19 cellular contexts compared by ENCODE assay signal in genomic region chr17:149231-149630, GRCh38. TPM values are rescaled to one million over a fixed set of nuclear protein-coding genes. Genes with fewer than 3 reads are reported as not detected.
"Had no signal": no experiment of that assay in that cellular context is flagged by ENCODE, and none has a peak within 500 bp of the region (broad histone marks: within the 10 kb centered on the region; RNA-seq: fewer than 3 reads in every experiment).

No MANE protein-coding gene starts in this region.

- H3K27ac ChIP-seq: coronary artery, foreskin keratinocyte, lower lobe of right lung, skin epidermis, suprapubic skin had no signal

- DNase-seq: activated CD4-positive, alpha-beta T cell treated with anti-CD3 and anti-CD28 coated beads, Interleukin-2, amount 50 U/mL, for 48 hours; foreskin keratinocyte; nephron progenitor cell; stimulated activated CD4-positive, alpha-beta T cell treated with anti-CD3 and anti-CD28 coated beads, Interleukin-4, amount 100 ng/mL, for 4 hours; stimulated activated CD8-positive, alpha-beta memory T cell treated with anti-CD3 and anti-CD28 coated beads, Interleukin-4, amount 100 ng/mL, for 48 hours; T-helper 9 cell; trophoblast cell had no signal

- H3K9me3 Mint-ChIP-seq: activated T-helper 17 cell treated with anti-CD3 and anti-CD28 coated beads, Interleukin-2, amount 50 U/mL, for 72 hours; mesothelial cell of epicardium; nephron progenitor cell; stimulated activated naive CD8-positive, alpha-beta T cell treated with anti-CD3 and anti-CD28 coated beads, Interleukin-15, Interleukin-2, amounts not matched to agents 100 ng/mL and 50 ng/mL, for 24 hours; T-cell had no signal

- H3K4me3 ChIP-seq: coronary artery, lower lobe of right lung, skin epidermis, suprapubic skin had no signal

- H3K27ac Mint-ChIP-seq: activated T-helper 17 cell treated with anti-CD3 and anti-CD28 coated beads, Interleukin-2, amount 50 U/mL, for 72 hours; mesothelial cell of epicardium; stimulated activated naive CD8-positive, alpha-beta T cell treated with anti-CD3 and anti-CD28 coated beads, Interleukin-15, Interleukin-2, amounts not matched to agents 100 ng/mL and 50 ng/mL, for 24 hours; T-cell had no signal

- H3K27me3 ChIP-seq: foreskin keratinocyte, suprapubic skin had no signal

- H3K4me3 Mint-ChIP-seq: activated T-helper 17 cell treated with anti-CD3 and anti-CD28 coated beads, Interleukin-2, amount 50 U/mL, for 72 hours; mesothelial cell of epicardium; nephron progenitor cell; stimulated activated naive CD8-positive, alpha-beta T cell treated with anti-CD3 and anti-CD28 coated beads, Interleukin-15, Interleukin-2, amounts not matched to agents 100 ng/mL and 50 ng/mL, for 24 hours; T-cell had no signal

- H3K4me1 ChIP-seq: foreskin keratinocyte, lower lobe of right lung had no signal

- H3K4me1 Mint-ChIP-seq: activated T-helper 17 cell treated with anti-CD3 and anti-CD28 coated beads, Interleukin-2, amount 50 U/mL, for 72 hours; mesothelial cell of epicardium; nephron progenitor cell; T-cell had no signal

- ATAC-seq: activated T-helper 17 cell treated with anti-CD3 and anti-CD28 coated beads, Interleukin-2, amount 50 U/mL, for 72 hours; foreskin keratinocyte; left cardiac atrium; lower lobe of right lung; T-cell had no signal

- H3K36me3 Mint-ChIP-seq: T-cell had no signal

- H3K27me3 Mint-ChIP-seq: stimulated activated naive CD8-positive, alpha-beta T cell treated with anti-CD3 and anti-CD28 coated beads, Interleukin-15, Interleukin-2, amounts not matched to agents 100 ng/mL and 50 ng/mL, for 24 hours; T-cell had no signal

- H3K9me3 ChIP-seq: lower lobe of right lung, suprapubic skin had no signal

- H3K36me3 ChIP-seq: lower lobe of right lung, suprapubic skin had no signal

RNA-seq across cellular contexts. Expression of gene SCGB1C2, which starts 11.9 kb away (rescaled TPM):
- total RNA-seq: activated T-helper 17 cell treated with anti-CD3 and anti-CD28 coated beads, Interleukin-2, amount 50 U/mL, for 72 hours; cardiac septum; endothelial cell of umbilical vein; foreskin keratinocyte; left cardiac atrium; lower lobe of right lung; mesothelial cell of epicardium; osteoblast; suprapubic skin; T-cell had no signal
- polyA plus RNA-seq: endothelial cell of umbilical vein, foreskin keratinocyte had no signal

RNA-seq across cellular contexts. Expression of gene DOC2B, which starts 32.2 kb away (rescaled TPM):
- total RNA-seq: foreskin keratinocyte, osteoblast had no signal
- polyA plus RNA-seq: foreskin keratinocyte had no signal
